8 cellular contexts compared by ENCODE assay signal in genomic region chr2:99335911-99336779, GRCh38. TPM values are rescaled to one million over a fixed set of nuclear protein-coding genes. Genes with fewer than 3 reads are reported as not detected.
A peak's percentile ranks its signal among the peaks of the same experiment; 100 is the strongest.
DNase-seq lines count a peak whose midpoint lies in the region; ATAC-seq and TF ChIP-seq lines count a peak whose summit lies in the region.

Gene TXNDC9, minus strand, starts transcription at chr2:99336333. Its CDS starts 3,123 bp downstream, at chr2:99333210.

- H3K4me3 ChIP-seq in adrenal gland (peak within 1 kb of the TSS; percentile 52 to 80 (median 72)), heart right ventricle (peak within 1 kb of the TSS; percentile 66 to 100 (median 90)), upper lobe of right lung (peak within 1 kb of the TSS; percentile 90)

- TF ChIP-seq CTCF in GM13976 (IDR thresholded peaks at IDR 0.05; ENCODE audit: borderline replicate concordance, control extremely low read depth, extremely low read depth, insufficient read depth, missing control alignments) (no peak), adrenal gland (IDR thresholded peaks at IDR 0.05) (no peak), heart right ventricle (IDR thresholded peaks at IDR 0.05) (no peak), upper lobe of right lung (IDR thresholded peaks at IDR 0.05) (no peak)

- peaks cover 12 to 26% of the 10 kb centered on the region in 2 donors for H3K4me1 ChIP-seq in adrenal gland (replicated peaks in 1 of 2)
- peaks cover 3 to 53% (median 42%) of the 10 kb centered on the region in 9 donors for H3K4me1 ChIP-seq in heart right ventricle
- H3K4me1 ChIP-seq in upper lobe of right lung: peaks cover 25% of the 10 kb centered on the region

- H3K27ac ChIP-seq in adrenal gland (peak within 1 kb of the TSS; percentile 81 to 96 (median 92)), heart right ventricle (peak within 1 kb of the TSS; percentile 55 to 98 (median 89)), upper lobe of right lung (peak within 1 kb of the TSS; percentile 94)

- H3K9me3 ChIP-seq in adrenal gland (replicated peaks in 1 of 3) (no peaks in the 10 kb centered on the region), heart right ventricle (no peaks in the 10 kb centered on the region), upper lobe of right lung (no peaks in the 10 kb centered on the region)

- H3K36me3 ChIP-seq in adrenal gland (replicated peaks in 1 of 2) (peaks cover 0 to 20% of the 10 kb centered on the region in 2 donors), heart right ventricle (peaks cover 0 to 24% (median 14%) of the 10 kb centered on the region in 9 donors), upper lobe of right lung (peaks cover 20% of the 10 kb centered on the region)

- DNase-seq in GM13976 (ENCODE audit: low spot score) (peak; percentile 98), NCI-H1436 treated with DMSO at 0.1 percent for 48 hours (lab: John Stamatoyannopoulos, UW) (peak; percentile 95), T follicular helper cell (ENCODE audit: low read depth) (peak; percentile 97), adrenal gland (peak; percentile 99 to 100 (median 99)), heart right ventricle (peak; percentile 97 to 100), posterior vena cava (ENCODE audit: low spot score) (peak; percentile 99), upper lobe of right lung (peak; percentile 99)

- in situ Hi-C loops in GM13976 (cut with MboI; ENCODE audit: low sequenced_read_pairs, unreplicated experiment): no loop called here

- 0% methylated on average over 17 to 59 of the region's 59 CpGs for WGBS in adrenal gland, 4 donors
- 0% methylated on average over 59 of the region's 59 CpGs for WGBS in heart right ventricle, 2 donors

- H3K27me3 ChIP-seq in adrenal gland: no peaks in the 10 kb centered on the region
- no peaks in the 10 kb centered on the region for H3K27me3 ChIP-seq in heart right ventricle
- no peaks in the 10 kb centered on the region for H3K27me3 ChIP-seq in upper lobe of right lung

- peak in 1 of 2 donors; percentile 97 for TF ChIP-seq POLR2A in adrenal gland (IDR thresholded peaks at IDR 0.05)

- intact Hi-C loops in adrenal gland (cut with DNase I) (loop anchor here in 1 of 2 donors (5.0 to 10.0 kb wide), 2 partner anchors 151 to 156 kb away; partner anchors contain the start of genes MITD1, MRPL30 and REV1), heart right ventricle (cut with DNase I) (loop anchor here in 9 of 10 donors (1.0 to 10.0 kb wide), 11 partner anchors 53 to 159 kb away; partner anchors contain the start of genes MITD1 (in 8 of the 9), MRPL30 (in 8 of the 9) and REV1 (in 6 of the 9)), posterior vena cava (cut with DNase I) (no loop called here), upper lobe of right lung (cut with DNase I) (no loop called here)

- peak; percentile 73 for ATAC-seq in HG02852 (IDR thresholded peaks at IDR 0.05; ENCODE audit: unreplicated experiment)
- ATAC-seq in heart right ventricle: peak; percentile 93 to 98 (median 96)
- peak; percentile 95 for ATAC-seq in upper lobe of right lung

RNA-seq across cellular contexts. Expression of gene TXNDC9, which starts in this region (rescaled TPM):
- total RNA-seq in adrenal gland (10 to 100 TPM; 13.2 to 39.2 (median 25.2) TPM), heart right ventricle (10 to 100 TPM; 19.7 to 26.7 (median 21.6) TPM), posterior vena cava (10 to 100 TPM; 26.2 to 40.3 TPM), upper lobe of right lung (21.9 TPM)
- polyA plus RNA-seq in adrenal gland (10 to 100 TPM; 10.5 to 43.9 (median 12.8) TPM), heart right ventricle (10 to 100 TPM; 13.0 to 23.7 TPM)

Comparison
In these comparisons a context has a peak if more than half of its experiments do, and no peak if none do; other contexts are left out.
1. Peak in every context shown above with its lines: DNase-seq, ATAC-seq, H3K4me3 ChIP-seq and H3K27ac ChIP-seq.
2. intact Hi-C loops: an anchor here in heart right ventricle (1.0 to 10.0 kb wide); none called in posterior vena cava and upper lobe of right lung.